ENCODE assay signal across 11 cellular contexts in genomic region chr18:36295880-36296301, GRCh38. TPM values are rescaled to one million over a fixed set of nuclear protein-coding genes. Genes with fewer than 3 reads are reported as not detected.
A peak's percentile ranks its signal among the peaks of the same experiment; 100 is the strongest.
DNase-seq lines count a peak whose midpoint lies in the region; ATAC-seq, FAIRE-seq and TF ChIP-seq lines count a peak whose summit lies in the region.
"Had no signal": no experiment of that assay in that cellular context is flagged by ENCODE, and none has a peak within 500 bp of the region (broad histone marks: within the 10 kb centered on the region; RNA-seq: fewer than 3 reads in every experiment).

No MANE protein-coding gene starts in this region.

- no peaks in the 10 kb centered on the region for H3K4me1 Mint-ChIP-seq in MCF 10A (ENCODE audit: insufficient read depth, unreplicated experiment)

- no TSS peak for BruUV-seq in MCF 10A (replicated peaks; lab: Mats Ljungman, UMichigan)

- no peak for TF ChIP-seq CTCF in breast epithelium (IDR thresholded peaks at IDR 0.05)
- TF ChIP-seq CTCF in MCF 10A (IDR thresholded peaks at IDR 0.05; ENCODE audit: unreplicated experiment): no peak
- TF ChIP-seq CTCF in dorsolateral prefrontal cortex (IDR thresholded peaks at IDR 0.05 in 54 of 56, conservative IDR thresholded peaks at IDR 0.05 in 2 of 56; ENCODE audit: low read depth in 1 of 56, partially characterized antibody in 56 of 56): no peak
- no peak for TF ChIP-seq CTCF in neural cell (IDR thresholded peaks at IDR 0.05; ENCODE audit: poor library complexity, severe bottlenecking)

- FAIRE-seq in HTR-8/SVneo (lab: Jason Lieb, UNC): no peak
- FAIRE-seq: TTC549 had no signal

- no peaks in the 10 kb centered on the region for H3K36me3 Mint-ChIP-seq in MCF 10A (ENCODE audit: insufficient read depth, unreplicated experiment)

- no peak overlapping the region for H3K4me2 ChIP-seq in neural cell (ENCODE audit: low read length)

- H3K36me3 ChIP-seq in breast epithelium: no peaks in the 10 kb centered on the region
- H3K36me3 ChIP-seq in neural cell (ENCODE audit: insufficient read depth, low read length): no peaks in the 10 kb centered on the region

- no peak for ATAC-seq in HG02970 (IDR thresholded peaks at IDR 0.05; ENCODE audit: low FRiP score, unreplicated experiment)
- no peak for ATAC-seq in HG02623 (IDR thresholded peaks at IDR 0.05; ENCODE audit: unreplicated experiment)

- H3K4me3 ChIP-seq in breast epithelium: peak overlapping the region in 2 of 3 donors; percentile 73 to 94
- peak overlapping the region in 46 of 59 donors; percentile 62 to 89 (median 78) for H3K4me3 ChIP-seq in dorsolateral prefrontal cortex
- H3K4me3 ChIP-seq in neural cell (ENCODE audit: low read length): peak overlapping the region; percentile 90
- H3K4me3 ChIP-seq: lung had no signal

- no peaks in the 10 kb centered on the region for H3K4me1 ChIP-seq in breast epithelium

- no peaks in the 10 kb centered on the region for H3K27me3 Mint-ChIP-seq in MCF 10A (ENCODE audit: insufficient read depth, unreplicated experiment)

- H3K9me3 ChIP-seq in breast epithelium: no peaks in the 10 kb centered on the region
- H3K9me3 ChIP-seq in neural cell (ENCODE audit: low read length): no peaks in the 10 kb centered on the region

- H3K9me2 ChIP-seq in neural cell (ENCODE audit: insufficient read depth, low read length): no peaks in the 10 kb centered on the region

- no peaks in the 10 kb centered on the region for H4K20me1 ChIP-seq in neural cell (ENCODE audit: insufficient read depth)

- H2AFZ ChIP-seq in neural cell (ENCODE audit: low read depth, low read length): no peak overlapping the region

- no peak overlapping the region for H3K9ac ChIP-seq in neural cell (ENCODE audit: low read length)

- no peaks in the 10 kb centered on the region for H3K9me3 Mint-ChIP-seq in MCF 10A (ENCODE audit: unreplicated experiment)

- H3K27ac Mint-ChIP-seq in MCF 10A (ENCODE audit: low read depth, unreplicated experiment): no peak overlapping the region

- intact Hi-C loops in breast epithelium (cut with DNase I; ENCODE audit: low total_unique reads) (no loop called here), MCF 10A (cut with micrococcal nuclease) (loop anchor here (1.0 to 5.0 kb wide), 3 partner anchors 76 to 276 kb away; no protein-coding TSS in a partner anchor), dorsolateral prefrontal cortex (cut with DNase I) (loop anchor here (5.0 to 10.0 kb wide), 3 partner anchors 171 to 459 kb away; partner anchors contain the start of genes ELP2 (in 1 of the 2) and SLC39A6 (in 1 of the 2))

- H3K27ac ChIP-seq in breast epithelium: peak overlapping the region in 1 of 2 donors; percentile 84
- H3K27ac ChIP-seq in dorsolateral prefrontal cortex: peak overlapping the region in 1 of 59 donors; percentile 91
- H3K27ac ChIP-seq in neural cell (ENCODE audit: low read length): no peak overlapping the region

- no peak for TF ChIP-seq RAD21 in neural cell (conservative IDR thresholded peaks at IDR 0.05)

- H3K27me3 ChIP-seq in breast epithelium (no peaks in the 10 kb centered on the region), dorsolateral prefrontal cortex (peaks cover 0 to 5% (median 0%) of the 10 kb centered on the region in 45 donors), neural cell (ENCODE audit: insufficient read depth, low read depth, low read length) (no peaks in the 10 kb centered on the region)

- H3K79me2 ChIP-seq in neural cell (replicated peaks; ENCODE audit: insufficient read depth, low read length): peaks cover 22% of the 10 kb centered on the region

- DNase-seq in breast epithelium (ENCODE audit: low spot score in 2 of 2) (no peak), MCF 10A (ENCODE audit: unreplicated experiment) (no peak), dorsolateral prefrontal cortex (no peak), NCI-H2081 (lab: John Stamatoyannopoulos, UW) (no peak), HTR-8/SVneo (ENCODE audit: insufficient read length, low spot score) (no peak)
- DNase-seq: SHP77 had no signal

- no peak overlapping the region for H3K4me3 Mint-ChIP-seq in MCF 10A (ENCODE audit: unreplicated experiment)

- no peak for TF ChIP-seq EP300 in neural cell (conservative IDR thresholded peaks at IDR 0.05; ENCODE audit: poor library complexity, severe bottlenecking)

- TF ChIP-seq POLR2A in breast epithelium (IDR thresholded peaks at IDR 0.05): no peak

- H3F3A ChIP-seq in neural cell (ENCODE audit: insufficient read depth, low read length, poor library complexity, severe bottlenecking): no peaks in the 10 kb centered on the region

- POLR2A ChIA-PET in MCF 10A (lab: Yijun Ruan, JAX): interaction anchor here (0.6 kb wide), 1 partner anchor 14 kb away, joined by 4 read pairs; no protein-coding TSS in a partner anchor

- CTCF ChIA-PET in MCF 10A (lab: Yijun Ruan, JAX): interaction anchor here (0.6 to 2.7 kb wide), 7 partner anchors 11 to 409 kb away, joined by 3 to 13 read pairs (median 4); no protein-coding TSS in a partner anchor

TF ChIP-seq in neural cell, 6 proteins besides CTCF, POLR2A, EP300 and RAD21:
- TF ChIP-seq POLR2AphosphoS5 (IDR thresholded peaks at IDR 0.05) (no peak), EZH2 (IDR thresholded peaks at IDR 0.05; ENCODE audit: borderline replicate concordance, insufficient read depth, low read length, poor library complexity, severe bottlenecking) (no peak), TAF1 (IDR thresholded peaks at IDR 0.05; ENCODE audit: low read depth) (no peak), REST (IDR thresholded peaks at IDR 0.05; ENCODE audit: borderline replicate concordance) (no peak), MXI1 (conservative IDR thresholded peaks at IDR 0.05; ENCODE audit: poor library complexity, severe bottlenecking) (no peak), SMC3 (conservative IDR thresholded peaks at IDR 0.05; ENCODE audit: poor library complexity) (no peak)

RNA-seq across cellular contexts. Expression of gene FHOD3, which starts 1.6 kb away (rescaled TPM):
- total RNA-seq in breast epithelium (10 to 100 TPM in 2 of 3 donors, 1 to 10 TPM in 1; 1.9 to 13.1 (median 13.0) TPM), MCF 10A (2022) (5.0 and 5.3 TPM in 2 replicates), dorsolateral prefrontal cortex (10 to 100 TPM; 17.3 to 55.7 (median 36.2) TPM)
- polyA plus RNA-seq in neural cell: 19.4 and 22.3 TPM in 2 replicates
- polyA minus RNA-seq in neural cell: 50.6 and 54.5 TPM in 2 replicates
